Comparison of ENCODE assay signal across 1 cellular context in genomic region chr15:75348563-75349350, GRCh38.
A peak's percentile ranks its signal among the peaks of the same experiment; 100 is the strongest.
TF ChIP-seq lines count a peak whose summit lies in the region.

No MANE protein-coding gene starts in this region.

TF ChIP-seq in K562, 482 proteins besides CTCF, POLR2A, EP300 and RAD21 (continued from another document):
- no peak for TF ChIP-seq ZFP1 (CRISPR knock-in tag; IDR thresholded peaks at IDR 0.05)
- no peak for TF ChIP-seq RB1 (IDR thresholded peaks at IDR 0.05; ENCODE audit: low read depth)
- no peak for TF ChIP-seq NFE2 (IDR thresholded peaks at IDR 0.05; ENCODE audit: low read depth)
- TF ChIP-seq ARNT (IDR thresholded peaks at IDR 0.05) = no peak
- TF ChIP-seq STAT5B (CRISPR knock-in tag; IDR thresholded peaks at IDR 0.05) = no peak
- no peak for TF ChIP-seq CCAR2 (IDR thresholded peaks at IDR 0.05; ENCODE audit: low read depth, low read length)
- TF ChIP-seq CHD1 (IDR thresholded peaks at IDR 0.05; ENCODE audit: low read length) = no peak
- no peak for TF ChIP-seq BDP1 (IDR thresholded peaks at IDR 0.05; ENCODE audit: insufficient read depth, insufficient read length)
- TF ChIP-seq, protein P1, sequence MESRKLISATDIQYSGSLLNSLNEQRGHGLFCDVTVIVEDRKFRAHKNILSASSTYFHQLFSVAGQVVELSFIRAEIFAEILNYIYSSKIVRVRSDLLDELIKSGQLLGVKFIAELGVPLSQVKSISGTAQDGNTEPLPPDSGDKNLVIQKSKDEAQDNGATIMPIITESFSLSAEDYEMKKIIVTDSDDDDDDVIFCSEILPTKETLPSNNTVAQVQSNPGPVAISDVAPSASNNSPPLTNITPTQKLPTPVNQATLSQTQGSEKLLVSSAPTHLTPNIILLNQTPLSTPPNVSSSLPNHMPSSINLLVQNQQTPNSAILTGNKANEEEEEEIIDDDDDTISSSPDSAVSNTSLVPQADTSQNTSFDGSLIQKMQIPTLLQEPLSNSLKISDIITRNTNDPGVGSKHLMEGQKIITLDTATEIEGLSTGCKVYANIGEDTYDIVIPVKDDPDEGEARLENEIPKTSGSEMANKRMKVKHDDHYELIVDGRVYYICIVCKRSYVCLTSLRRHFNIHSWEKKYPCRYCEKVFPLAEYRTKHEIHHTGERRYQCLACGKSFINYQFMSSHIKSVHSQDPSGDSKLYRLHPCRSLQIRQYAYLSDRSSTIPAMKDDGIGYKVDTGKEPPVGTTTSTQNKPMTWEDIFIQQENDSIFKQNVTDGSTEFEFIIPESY (CRISPR knock-in tag; IDR thresholded peaks at IDR 0.05) = peak; percentile 86
